1 cellular context compared by ENCODE assay signal in genomic region chr1:1471389-1472045, GRCh38.
TF ChIP-seq lines count a peak whose summit lies in the region.

A gene with protein sequence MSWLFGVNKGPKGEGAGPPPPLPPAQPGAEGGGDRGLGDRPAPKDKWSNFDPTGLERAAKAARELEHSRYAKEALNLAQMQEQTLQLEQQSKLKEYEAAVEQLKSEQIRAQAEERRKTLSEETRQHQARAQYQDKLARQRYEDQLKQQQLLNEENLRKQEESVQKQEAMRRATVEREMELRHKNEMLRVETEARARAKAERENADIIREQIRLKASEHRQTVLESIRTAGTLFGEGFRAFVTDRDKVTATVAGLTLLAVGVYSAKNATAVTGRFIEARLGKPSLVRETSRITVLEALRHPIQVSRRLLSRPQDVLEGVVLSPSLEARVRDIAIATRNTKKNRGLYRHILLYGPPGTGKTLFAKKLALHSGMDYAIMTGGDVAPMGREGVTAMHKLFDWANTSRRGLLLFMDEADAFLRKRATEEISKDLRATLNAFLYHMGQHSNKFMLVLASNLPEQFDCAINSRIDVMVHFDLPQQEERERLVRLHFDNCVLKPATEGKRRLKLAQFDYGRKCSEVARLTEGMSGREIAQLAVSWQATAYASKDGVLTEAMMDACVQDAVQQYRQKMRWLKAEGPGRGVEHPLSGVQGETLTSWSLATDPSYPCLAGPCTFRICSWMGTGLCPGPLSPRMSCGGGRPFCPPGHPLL (plus strand): TSS chr1:1471765. CDS start chr1:1471885, 120 bp downstream.

TF ChIP-seq in HepG2, 621 proteins besides CTCF, POLR2A, EP300 and RAD21 (continued from another document and continues in another):
- no peak for TF ChIP-seq ZBTB44 (CRISPR knock-in tag; IDR thresholded peaks at IDR 0.05)
- no peak for TF ChIP-seq ZBTB7B (CRISPR knock-in tag; IDR thresholded peaks at IDR 0.05)
- TF ChIP-seq JUND (CRISPR knock-in tag; IDR thresholded peaks at IDR 0.05): no peak
- no peak for TF ChIP-seq ZBTB43 (CRISPR knock-in tag; conservative IDR thresholded peaks at IDR 0.05)
- TF ChIP-seq, protein P1, sequence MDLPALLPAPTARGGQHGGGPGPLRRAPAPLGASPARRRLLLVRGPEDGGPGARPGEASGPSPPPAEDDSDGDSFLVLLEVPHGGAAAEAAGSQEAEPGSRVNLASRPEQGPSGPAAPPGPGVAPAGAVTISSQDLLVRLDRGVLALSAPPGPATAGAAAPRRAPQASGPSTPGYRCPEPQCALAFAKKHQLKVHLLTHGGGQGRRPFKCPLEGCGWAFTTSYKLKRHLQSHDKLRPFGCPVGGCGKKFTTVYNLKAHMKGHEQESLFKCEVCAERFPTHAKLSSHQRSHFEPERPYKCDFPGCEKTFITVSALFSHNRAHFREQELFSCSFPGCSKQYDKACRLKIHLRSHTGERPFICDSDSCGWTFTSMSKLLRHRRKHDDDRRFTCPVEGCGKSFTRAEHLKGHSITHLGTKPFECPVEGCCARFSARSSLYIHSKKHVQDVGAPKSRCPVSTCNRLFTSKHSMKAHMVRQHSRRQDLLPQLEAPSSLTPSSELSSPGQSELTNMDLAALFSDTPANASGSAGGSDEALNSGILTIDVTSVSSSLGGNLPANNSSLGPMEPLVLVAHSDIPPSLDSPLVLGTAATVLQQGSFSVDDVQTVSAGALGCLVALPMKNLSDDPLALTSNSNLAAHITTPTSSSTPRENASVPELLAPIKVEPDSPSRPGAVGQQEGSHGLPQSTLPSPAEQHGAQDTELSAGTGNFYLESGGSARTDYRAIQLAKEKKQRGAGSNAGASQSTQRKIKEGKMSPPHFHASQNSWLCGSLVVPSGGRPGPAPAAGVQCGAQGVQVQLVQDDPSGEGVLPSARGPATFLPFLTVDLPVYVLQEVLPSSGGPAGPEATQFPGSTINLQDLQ (CRISPR knock-in tag; IDR thresholded peaks at IDR 0.05): no peak
- TF ChIP-seq, protein P2, sequence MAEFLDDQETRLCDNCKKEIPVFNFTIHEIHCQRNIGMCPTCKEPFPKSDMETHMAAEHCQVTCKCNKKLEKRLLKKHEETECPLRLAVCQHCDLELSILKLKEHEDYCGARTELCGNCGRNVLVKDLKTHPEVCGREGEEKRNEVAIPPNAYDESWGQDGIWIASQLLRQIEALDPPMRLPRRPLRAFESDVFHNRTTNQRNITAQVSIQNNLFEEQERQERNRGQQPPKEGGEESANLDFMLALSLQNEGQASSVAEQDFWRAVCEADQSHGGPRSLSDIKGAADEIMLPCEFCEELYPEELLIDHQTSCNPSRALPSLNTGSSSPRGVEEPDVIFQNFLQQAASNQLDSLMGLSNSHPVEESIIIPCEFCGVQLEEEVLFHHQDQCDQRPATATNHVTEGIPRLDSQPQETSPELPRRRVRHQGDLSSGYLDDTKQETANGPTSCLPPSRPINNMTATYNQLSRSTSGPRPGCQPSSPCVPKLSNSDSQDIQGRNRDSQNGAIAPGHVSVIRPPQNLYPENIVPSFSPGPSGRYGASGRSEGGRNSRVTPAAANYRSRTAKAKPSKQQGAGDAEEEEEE (CRISPR knock-in tag; IDR thresholded peaks at IDR 0.05; ENCODE audit: borderline replicate concordance): no peak
- TF ChIP-seq ZNF30 (CRISPR knock-in tag; IDR thresholded peaks at IDR 0.05): no peak
- no peak for TF ChIP-seq HDAC6 (IDR thresholded peaks at IDR 0.05; ENCODE audit: low read depth, low read length)
- no peak for TF ChIP-seq DBP (CRISPR knock-in tag; IDR thresholded peaks at IDR 0.05; ENCODE audit: not compliant biosample characterization)
- no peak for TF ChIP-seq HNRNPK (IDR thresholded peaks at IDR 0.05; ENCODE audit: low read depth, low read length, poor library complexity, severe bottlenecking)
- no peak for TF ChIP-seq ARID2 (CRISPR knock-in tag; IDR thresholded peaks at IDR 0.05; ENCODE audit: borderline replicate concordance)
- TF ChIP-seq ZNF891 (CRISPR knock-in tag; IDR thresholded peaks at IDR 0.05): no peak
- TF ChIP-seq ZMYM3 (CRISPR knock-in tag; IDR thresholded peaks at IDR 0.05): no peak
- TF ChIP-seq ZNF546 (CRISPR knock-in tag; conservative IDR thresholded peaks at IDR 0.05): no peak
- TF ChIP-seq, protein P3, sequence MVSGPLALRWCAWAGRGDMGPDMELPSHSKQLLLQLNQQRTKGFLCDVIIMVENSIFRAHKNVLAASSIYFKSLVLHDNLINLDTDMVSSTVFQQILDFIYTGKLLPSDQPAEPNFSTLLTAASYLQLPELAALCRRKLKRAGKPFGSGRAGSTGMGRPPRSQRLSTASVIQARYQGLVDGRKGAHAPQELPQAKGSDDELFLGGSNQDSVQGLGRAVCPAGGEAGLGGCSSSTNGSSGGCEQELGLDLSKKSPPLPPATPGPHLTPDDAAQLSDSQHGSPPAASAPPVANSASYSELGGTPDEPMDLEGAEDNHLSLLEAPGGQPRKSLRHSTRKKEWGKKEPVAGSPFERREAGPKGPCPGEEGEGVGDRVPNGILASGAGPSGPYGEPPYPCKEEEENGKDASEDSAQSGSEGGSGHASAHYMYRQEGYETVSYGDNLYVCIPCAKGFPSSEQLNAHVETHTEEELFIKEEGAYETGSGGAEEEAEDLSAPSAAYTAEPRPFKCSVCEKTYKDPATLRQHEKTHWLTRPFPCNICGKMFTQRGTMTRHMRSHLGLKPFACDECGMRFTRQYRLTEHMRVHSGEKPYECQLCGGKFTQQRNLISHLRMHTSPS (CRISPR knock-in tag; IDR thresholded peaks at IDR 0.05; ENCODE audit: low read depth): no peak
- no peak for TF ChIP-seq NKX3-1 (CRISPR knock-in tag; IDR thresholded peaks at IDR 0.05)
- TF ChIP-seq ZNF431 (CRISPR knock-in tag; IDR thresholded peaks at IDR 0.05; ENCODE audit: borderline replicate concordance, low read depth): no peak
- TF ChIP-seq TFDP2 (CRISPR knock-in tag; IDR thresholded peaks at IDR 0.05): peak; percentile 96
- TF ChIP-seq DRAP1 (CRISPR knock-in tag; IDR thresholded peaks at IDR 0.05): peak; percentile 73
- TF ChIP-seq GTF3A (CRISPR knock-in tag; conservative IDR thresholded peaks at IDR 0.05): no peak
- TF ChIP-seq ZNF24 (IDR thresholded peaks at IDR 0.05): no peak
- TF ChIP-seq TAF15 (IDR thresholded peaks at IDR 0.05; ENCODE audit: low read depth, low read length, poor library complexity, severe bottlenecking): no peak
- no peak for TF ChIP-seq ZNF101 (CRISPR knock-in tag; IDR thresholded peaks at IDR 0.05; ENCODE audit: borderline replicate concordance, low read depth)
- no peak for TF ChIP-seq SMYD3 (CRISPR knock-in tag; IDR thresholded peaks at IDR 0.05)
- TF ChIP-seq, protein P4, sequence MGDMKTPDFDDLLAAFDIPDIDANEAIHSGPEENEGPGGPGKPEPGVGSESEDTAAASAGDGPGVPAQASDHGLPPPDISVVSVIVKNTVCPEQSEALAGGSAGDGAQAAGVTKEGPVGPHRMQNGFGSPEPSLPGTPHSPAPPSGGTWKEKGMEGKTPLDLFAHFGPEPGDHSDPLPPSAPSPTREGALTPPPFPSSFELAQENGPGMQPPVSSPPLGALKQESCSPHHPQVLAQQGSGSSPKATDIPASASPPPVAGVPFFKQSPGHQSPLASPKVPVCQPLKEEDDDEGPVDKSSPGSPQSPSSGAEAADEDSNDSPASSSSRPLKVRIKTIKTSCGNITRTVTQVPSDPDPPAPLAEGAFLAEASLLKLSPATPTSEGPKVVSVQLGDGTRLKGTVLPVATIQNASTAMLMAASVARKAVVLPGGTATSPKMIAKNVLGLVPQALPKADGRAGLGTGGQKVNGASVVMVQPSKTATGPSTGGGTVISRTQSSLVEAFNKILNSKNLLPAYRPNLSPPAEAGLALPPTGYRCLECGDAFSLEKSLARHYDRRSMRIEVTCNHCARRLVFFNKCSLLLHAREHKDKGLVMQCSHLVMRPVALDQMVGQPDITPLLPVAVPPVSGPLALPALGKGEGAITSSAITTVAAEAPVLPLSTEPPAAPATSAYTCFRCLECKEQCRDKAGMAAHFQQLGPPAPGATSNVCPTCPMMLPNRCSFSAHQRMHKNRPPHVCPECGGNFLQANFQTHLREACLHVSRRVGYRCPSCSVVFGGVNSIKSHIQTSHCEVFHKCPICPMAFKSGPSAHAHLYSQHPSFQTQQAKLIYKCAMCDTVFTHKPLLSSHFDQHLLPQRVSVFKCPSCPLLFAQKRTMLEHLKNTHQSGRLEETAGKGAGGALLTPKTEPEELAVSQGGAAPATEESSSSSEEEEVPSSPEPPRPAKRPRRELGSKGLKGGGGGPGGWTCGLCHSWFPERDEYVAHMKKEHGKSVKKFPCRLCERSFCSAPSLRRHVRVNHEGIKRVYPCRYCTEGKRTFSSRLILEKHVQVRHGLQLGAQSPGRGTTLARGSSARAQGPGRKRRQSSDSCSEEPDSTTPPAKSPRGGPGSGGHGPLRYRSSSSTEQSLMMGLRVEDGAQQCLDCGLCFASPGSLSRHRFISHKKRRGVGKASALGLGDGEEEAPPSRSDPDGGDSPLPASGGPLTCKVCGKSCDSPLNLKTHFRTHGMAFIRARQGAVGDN (CRISPR knock-in tag; IDR thresholded peaks at IDR 0.05): peak; percentile 75
- no peak for TF ChIP-seq ZNF329 (CRISPR knock-in tag; IDR thresholded peaks at IDR 0.05; ENCODE audit: low read depth)
- TF ChIP-seq, protein P5, sequence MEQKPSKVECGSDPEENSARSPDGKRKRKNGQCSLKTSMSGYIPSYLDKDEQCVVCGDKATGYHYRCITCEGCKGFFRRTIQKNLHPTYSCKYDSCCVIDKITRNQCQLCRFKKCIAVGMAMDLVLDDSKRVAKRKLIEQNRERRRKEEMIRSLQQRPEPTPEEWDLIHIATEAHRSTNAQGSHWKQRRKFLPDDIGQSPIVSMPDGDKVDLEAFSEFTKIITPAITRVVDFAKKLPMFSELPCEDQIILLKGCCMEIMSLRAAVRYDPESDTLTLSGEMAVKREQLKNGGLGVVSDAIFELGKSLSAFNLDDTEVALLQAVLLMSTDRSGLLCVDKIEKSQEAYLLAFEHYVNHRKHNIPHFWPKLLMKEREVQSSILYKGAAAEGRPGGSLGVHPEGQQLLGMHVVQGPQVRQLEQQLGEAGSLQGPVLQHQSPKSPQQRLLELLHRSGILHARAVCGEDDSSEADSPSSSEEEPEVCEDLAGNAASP (CRISPR knock-in tag; IDR thresholded peaks at IDR 0.05; ENCODE audit: borderline replicate concordance): 0 out of 2 replicates have a peak, but pooled peaks have one; percentile 17
- TF ChIP-seq E2F1 (CRISPR knock-in tag; IDR thresholded peaks at IDR 0.05): peak; percentile 84; the same call in 1 of the 2 replicates
- peak; percentile 74 for TF ChIP-seq ELF1 (CRISPR knock-in tag; IDR thresholded peaks at IDR 0.05)
- no peak for TF ChIP-seq MTERF4 (CRISPR knock-in tag; IDR thresholded peaks at IDR 0.05)
- TF ChIP-seq ATM (IDR thresholded peaks at IDR 0.05; ENCODE audit: borderline replicate concordance): no peak
- no peak; the same call in 1 of the 2 replicates for TF ChIP-seq TBX3 (IDR thresholded peaks at IDR 0.05; ENCODE audit: borderline replicate concordance)
